Comparison of ENCODE assay signal across 5 cellular contexts in the genomic region with DNA sequence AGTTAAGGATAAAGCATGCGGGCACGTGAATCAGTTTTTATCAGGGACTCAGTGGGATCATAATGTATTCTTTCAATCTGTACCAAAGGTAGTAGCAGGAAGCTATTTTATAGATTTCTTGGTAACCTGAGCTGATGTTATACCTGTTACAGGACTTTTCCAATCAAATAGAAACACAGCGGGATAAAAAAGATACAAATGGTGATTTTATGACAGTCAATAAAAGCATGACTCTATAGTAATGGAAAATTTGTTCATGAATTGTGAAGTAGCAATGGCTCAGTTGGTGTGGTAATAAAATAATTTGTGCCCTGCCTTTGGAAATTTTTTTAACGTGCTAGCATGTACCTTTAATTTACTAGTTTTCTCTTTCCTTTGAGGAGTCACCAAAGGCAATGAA.
"Had no signal": no experiment of that assay in that cellular context is flagged by ENCODE, and none has a peak within 500 bp of the region (broad histone marks: within the 10 kb centered on the region; RNA-seq: fewer than 3 reads in every experiment).

No MANE protein-coding gene starts in this region.

- H3K4me3 ChIP-seq: GM23338 had no signal

- ATAC-seq: GM23338, HepG2 had no signal

- DNase-seq: H9, HCEC 1CT had no signal

- H3K27ac ChIP-seq: HL-60 had no signal
